ENCODE assay signal across 1 cellular context in the genomic region with DNA sequence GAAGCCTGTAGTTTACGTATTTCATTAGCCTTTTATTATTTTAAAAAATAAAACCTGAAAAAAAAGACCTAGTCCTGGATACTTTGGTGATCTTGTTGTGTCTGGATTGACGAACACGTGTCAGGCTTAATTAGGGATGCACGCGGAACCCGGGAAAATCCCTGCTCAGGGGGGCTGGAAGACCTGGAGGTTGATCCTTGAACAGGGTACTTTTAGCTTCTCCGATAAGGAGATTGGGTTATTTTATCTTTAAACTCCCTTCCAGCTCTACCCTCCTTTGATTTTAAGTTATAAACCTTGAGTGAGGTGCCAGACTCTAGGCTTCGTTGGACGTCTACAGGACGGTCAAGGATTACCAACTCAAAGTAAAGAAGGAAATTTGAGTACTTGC.
TF ChIP-seq lines count a peak whose summit lies in the region.

No MANE protein-coding gene starts in this region.

TF ChIP-seq in A549, 52 proteins besides CTCF, POLR2A, EP300 and RAD21 (continued from another document):
- TF ChIP-seq ZNF302 (CRISPR knock-in tag; IDR thresholded peaks at IDR 0.05) (no peak), EHF (CRISPR knock-in tag; IDR thresholded peaks at IDR 0.05) (no peak), ZSCAN20 (CRISPR knock-in tag; IDR thresholded peaks at IDR 0.05) (no peak), NR3C1 (IDR thresholded peaks at IDR 0.05) (no peak), CEBPB (IDR thresholded peaks at IDR 0.05) (no peak), MAFK (IDR thresholded peaks at IDR 0.05; ENCODE audit: partially characterized antibody) (no peak), PHF8 (IDR thresholded peaks at IDR 0.05; ENCODE audit: borderline replicate concordance, low read depth) (no peak), NPAS2 (CRISPR knock-in tag; IDR thresholded peaks at IDR 0.05; ENCODE audit: borderline replicate concordance) (no peak)
